In genomic region chr17:40069751-40070643, GRCh38 we compare ENCODE assay signal across 8 cellular contexts.
DNase-seq lines count a peak whose midpoint lies in the region; ATAC-seq and TF ChIP-seq lines count a peak whose summit lies in the region.

No MANE protein-coding gene starts in this region.

- peak; percentile 31 for DNase-seq in NCI-H2227 (lab: John Stamatoyannopoulos, UW; ENCODE audit: unreplicated experiment)
- no peak for DNase-seq in NCI-H2227 treated with DMSO at 0.1 percent for 48 hours (lab: John Stamatoyannopoulos, UW)
- DNase-seq in NCI-H1694 treated with DMSO at 0.1 percent for 48 hours (lab: John Stamatoyannopoulos, UW), result peak; percentile 80
- peak; percentile 20 for DNase-seq in activated T-cell treated with anti-CD3 and anti-CD28 coated beads for 4 hours
- DNase-seq in fibroblast of mammary gland (ENCODE audit: low read depth), result peak; percentile 54
- DNase-seq in putamen (ENCODE audit: low spot score), result peak; percentile 70
- no peak for DNase-seq in dedifferentiated amniotic fluid mesenchymal stem cell (ENCODE audit: extremely low spot score)

- no peak for ATAC-seq in HG03521 (IDR thresholded peaks at IDR 0.05; ENCODE audit: unreplicated experiment)

- TF ChIP-seq CTCF in fibroblast of mammary gland (conservative IDR thresholded peaks at IDR 0.05; ENCODE audit: control insufficient read depth, insufficient read depth, low read depth, low read length), result peak; percentile 44

- no peak overlapping the region for H3K4me3 ChIP-seq in fibroblast of mammary gland (ENCODE audit: control insufficient read depth, low read depth, low read length)

Comparison
In these comparisons a context has a peak if more than half of its experiments do, and no peak if none do; other contexts are left out.
1. DNase-seq: peak in NCI-H2227 (single experiment), NCI-H1694 treated with DMSO at 0.1 percent for 48 hours (single experiment), activated T-cell treated with anti-CD3 and anti-CD28 coated beads for 4 hours (single experiment), fibroblast of mammary gland (single experiment) and putamen (single experiment); none in NCI-H2227 treated with DMSO at 0.1 percent for 48 hours (single experiment) and dedifferentiated amniotic fluid mesenchymal stem cell (single experiment).